8 cellular contexts compared by ENCODE assay signal in genomic region chr2:68721482-68722071, GRCh38. TPM values are rescaled to one million over a fixed set of nuclear protein-coding genes. Genes with fewer than 3 reads are reported as not detected.
DNase-seq lines count a peak whose midpoint lies in the region; ATAC-seq and TF ChIP-seq lines count a peak whose summit lies in the region.

No MANE protein-coding gene starts in this region.

- no peak overlapping the region for H2BK12ac ChIP-seq in neuronal stem cell (ENCODE audit: low read length)

- no peaks in the 10 kb centered on the region for H3K27me3 Mint-ChIP-seq in activated CD4-positive, alpha-beta memory T cell treated with anti-CD3 and anti-CD28 coated beads for 36 hours

- no peaks in the 10 kb centered on the region for H3K27me3 ChIP-seq in thymus (ENCODE audit: control insufficient read depth, insufficient read depth)
- H3K27me3 ChIP-seq in neuronal stem cell (ENCODE audit: control insufficient read depth in 3 of 3, insufficient read depth in 3 of 3, low read depth in 1 of 3, low read length in 3 of 3) = no peaks in the 10 kb centered on the region
- peaks cover 14% of the 10 kb centered on the region for H3K27me3 ChIP-seq in left ventricle myocardium inferior (ENCODE audit: low read depth)

- no peak overlapping the region for H3K14ac ChIP-seq in neuronal stem cell (ENCODE audit: low read length)

- H3K4ac ChIP-seq in neuronal stem cell (ENCODE audit: low read length) = no peak overlapping the region

- DNase-seq in activated CD8-positive, alpha-beta memory T cell treated with anti-CD3 and anti-CD28 coated beads, Interleukin-2, amount 50 U/mL, for 48 hours = peak; percentile 61
- DNase-seq in activated CD8-positive, alpha-beta memory T cell treated with anti-CD3 and anti-CD28 coated beads for 24 hours = no peak
- DNase-seq in activated CD4-positive, alpha-beta memory T cell treated with anti-CD3 and anti-CD28 coated beads for 36 hours = peak; percentile 62
- DNase-seq in cerebellar cortex (ENCODE audit: low spot score) (no peak), neuronal stem cell (ENCODE audit: low spot score) (no peak), left ventricle myocardium inferior (no peak)

- no peak overlapping the region for H3K4me2 ChIP-seq in neuronal stem cell (ENCODE audit: insufficient read depth, low read length, poor library complexity, severe bottlenecking)

- H3K4me3 ChIP-seq in thymus (ENCODE audit: low read length) (no peak overlapping the region), neuronal stem cell (ENCODE audit: low read length in 2 of 2) (no peak overlapping the region), left ventricle myocardium inferior (no peak overlapping the region)

- peak overlapping the region; percentile 61 for H3K4me3 Mint-ChIP-seq in activated CD4-positive, alpha-beta memory T cell treated with anti-CD3 and anti-CD28 coated beads for 36 hours

- no peak overlapping the region for H2BK120ac ChIP-seq in neuronal stem cell (ENCODE audit: low read depth, low read length)

- H3K36me3 Mint-ChIP-seq in activated CD4-positive, alpha-beta memory T cell treated with anti-CD3 and anti-CD28 coated beads for 36 hours = peaks cover 2% of the 10 kb centered on the region

- H3K9ac ChIP-seq in neuronal stem cell (ENCODE audit: low read depth, low read length, poor library complexity) = no peak overlapping the region

- no peak overlapping the region for H2AK5ac ChIP-seq in neuronal stem cell (ENCODE audit: low read depth, low read length)

- H2BK5ac ChIP-seq in neuronal stem cell (ENCODE audit: low read length) = no peak overlapping the region

- H3K4me1 Mint-ChIP-seq in activated CD4-positive, alpha-beta memory T cell treated with anti-CD3 and anti-CD28 coated beads for 36 hours (ENCODE audit: low read depth) = peaks cover 90% of the 10 kb centered on the region

- H2BK15ac ChIP-seq in neuronal stem cell (ENCODE audit: low read length) = no peak overlapping the region

- no peaks in the 10 kb centered on the region for H3K79me1 ChIP-seq in neuronal stem cell (ENCODE audit: low read depth, low read length)

- H3K27ac Mint-ChIP-seq in activated CD4-positive, alpha-beta memory T cell treated with anti-CD3 and anti-CD28 coated beads for 36 hours = peak overlapping the region; percentile 85

- intact Hi-C loops in activated CD4-positive, alpha-beta memory T cell treated with anti-CD3 and anti-CD28 coated beads for 36 hours (cut with micrococcal nuclease) = loop anchor here (1.0 kb wide), 1 partner anchor 45 kb away; no protein-coding TSS in a partner anchor
- intact Hi-C loops in left ventricle myocardium inferior (cut with micrococcal nuclease) = no loop called here

- peaks cover 42% of the 10 kb centered on the region for H3K4me1 ChIP-seq in thymus (ENCODE audit: control insufficient read depth, insufficient read depth, low read length)
- no peaks in the 10 kb centered on the region for H3K4me1 ChIP-seq in neuronal stem cell (ENCODE audit: control insufficient read depth in 2 of 2, insufficient read depth in 1 of 2, low read depth in 1 of 2, low read length in 2 of 2)
- H3K4me1 ChIP-seq in left ventricle myocardium inferior = no peaks in the 10 kb centered on the region

- WGBS in thymus = 14% methylated on average over 7 of the region's 7 CpGs
- no CpG with 5 or more reads among the region's 7 CpGs for WGBS in neuronal stem cell (ENCODE audit: extremely low coverage in 2 of 2, insufficient read length in 2 of 2, insufficient replicate concordance in 1 of 2), 2 donors

- TF ChIP-seq CTCF in left ventricle myocardium inferior (IDR thresholded peaks at IDR 0.05; ENCODE audit: borderline replicate concordance) = no peak

- POLR2A ChIA-PET in activated CD4-positive, alpha-beta memory T cell treated with anti-CD3 and anti-CD28 coated beads for 36 hours (lab: Charles Lee) = interaction anchor here (0.6 to 4.5 kb wide), 7 partner anchors 11 to 112 kb away, joined by 3 to 31 read pairs (median 5); partner anchors contain the start of gene ARHGAP25

- H3K18ac ChIP-seq in neuronal stem cell (ENCODE audit: low read length) = no peak overlapping the region

- H3K23ac ChIP-seq in neuronal stem cell (ENCODE audit: low read depth, low read length, poor library complexity) = no peak overlapping the region

- H3K36me3 ChIP-seq in thymus (ENCODE audit: control insufficient read depth, insufficient read depth) (no peaks in the 10 kb centered on the region), neuronal stem cell (replicated peaks in 1 of 2; ENCODE audit: control insufficient read depth in 2 of 2, insufficient read depth in 2 of 2, low read length in 2 of 2) (no peaks in the 10 kb centered on the region), left ventricle myocardium inferior (no peaks in the 10 kb centered on the region)

- H3K27ac ChIP-seq in thymus (ENCODE audit: low read depth) (peak overlapping the region; percentile 50), neuronal stem cell (replicated peaks; ENCODE audit: low read length) (no peak overlapping the region), left ventricle myocardium inferior (replicated peaks) (no peak overlapping the region)

- CTCF ChIA-PET in activated CD4-positive, alpha-beta memory T cell treated with anti-CD3 and anti-CD28 coated beads for 36 hours (lab: Charles Lee) = interaction anchor here (0.6 to 8.7 kb wide), 13 partner anchors 12 to 258 kb away, joined by 3 to 57 read pairs (median 11); partner anchors contain the start of gene ARHGAP25

- H3K9me3 Mint-ChIP-seq in activated CD4-positive, alpha-beta memory T cell treated with anti-CD3 and anti-CD28 coated beads for 36 hours = no peaks in the 10 kb centered on the region

- H3K9me3 ChIP-seq in thymus (ENCODE audit: control insufficient read depth) = no peaks in the 10 kb centered on the region
- no peaks in the 10 kb centered on the region for H3K9me3 ChIP-seq in neuronal stem cell (replicated peaks in 1 of 2; ENCODE audit: control insufficient read depth in 2 of 2, insufficient read depth in 1 of 2, low read depth in 1 of 2, low read length in 2 of 2)
- H3K9me3 ChIP-seq in left ventricle myocardium inferior (replicated peaks) = no peaks in the 10 kb centered on the region

- ATAC-seq in HG03108 (IDR thresholded peaks at IDR 0.05; ENCODE audit: unreplicated experiment) = peak; percentile 76

- H4K8ac ChIP-seq in neuronal stem cell (ENCODE audit: low read depth, low read length) = no peak overlapping the region

- no peak overlapping the region for H4K91ac ChIP-seq in neuronal stem cell (ENCODE audit: low read depth, low read length, poor library complexity)

- H2AFZ ChIP-seq in neuronal stem cell (ENCODE audit: low read length) = no peak overlapping the region

RNA-seq across cellular contexts. Expression of gene ARHGAP25, which starts 13.0 kb away (rescaled TPM):
- total RNA-seq in activated CD4-positive, alpha-beta memory T cell treated with anti-CD3 and anti-CD28 coated beads for 36 hours = 10 to 100 TPM; 79.8 to 87.7 TPM
- 31.7 TPM for polyA plus RNA-seq in thymus
- polyA plus RNA-seq in neuronal stem cell (2013, experiment 1 of 2) = 1.4 TPM
- polyA plus RNA-seq in neuronal stem cell (2013, experiment 2 of 2) = 1.4 TPM
- total RNA-seq in left ventricle myocardium inferior = 5.3 TPM

Comparison
In these comparisons a context has a peak if more than half of its experiments do, and no peak if none do; other contexts are left out.
1. DNase-seq: peak in activated CD8-positive, alpha-beta memory T cell treated with anti-CD3 and anti-CD28 coated beads, Interleukin-2, amount 50 U/mL, for 48 hours (single experiment) and activated CD4-positive, alpha-beta memory T cell treated with anti-CD3 and anti-CD28 coated beads for 36 hours (single experiment); none in activated CD8-positive, alpha-beta memory T cell treated with anti-CD3 and anti-CD28 coated beads for 24 hours (single experiment), cerebellar cortex (single experiment), neuronal stem cell (single experiment) and left ventricle myocardium inferior (single experiment).
2. RNA of gene ARHGAP25, which starts 13.0 kb away (total RNA-seq): 79.8 to 87.7 TPM in activated CD4-positive, alpha-beta memory T cell treated with anti-CD3 and anti-CD28 coated beads for 36 hours; 5.3 TPM in left ventricle myocardium inferior (single experiment); every median in the first group is over 10 times any median in the second.